Comparison of ENCODE assay signal across 9 cellular contexts in the genomic region with DNA sequence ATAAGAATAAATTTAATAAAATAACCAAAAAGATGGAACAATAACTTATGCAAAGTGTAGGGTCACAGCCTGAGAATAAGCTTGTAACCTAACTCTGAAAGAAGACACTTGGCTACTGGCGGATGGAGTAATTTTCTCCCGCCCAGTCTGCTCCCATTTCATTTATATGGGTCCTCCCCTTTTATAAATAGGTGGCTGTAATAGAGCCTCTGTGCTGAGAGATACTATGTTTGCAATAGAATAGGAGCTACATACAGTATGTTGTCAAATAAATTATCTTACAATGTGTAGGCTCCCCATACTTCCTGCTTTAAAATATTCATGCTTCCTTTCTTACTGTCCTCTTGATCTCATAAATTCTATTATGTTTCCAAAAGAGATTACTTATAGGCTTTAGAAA.
"Had no signal": no experiment of that assay in that cellular context is flagged by ENCODE, and none has a peak within 500 bp of the region (broad histone marks: within the 10 kb centered on the region; RNA-seq: fewer than 3 reads in every experiment).

No MANE protein-coding gene starts in this region.

- H3K9me3 ChIP-seq: HAP-1 had no signal

- H3K4me3 ChIP-seq: GM23248, GM23338, HAP-1 had no signal

- ATAC-seq: GM23338, HCT116 had no signal

- H3K27ac ChIP-seq: GM23248 had no signal

- DNase-seq: GM23248, GOT3, H7, H9, HCEC 1CT, HFFc6 had no signal

- H3K36me3 ChIP-seq: HAP-1 had no signal
